Comparison of ENCODE assay signal across 9 cellular contexts in genomic region chr12:89051065-89051677, GRCh38.
DNase-seq lines count a peak whose midpoint lies in the region; ATAC-seq, FAIRE-seq and TF ChIP-seq lines count a peak whose summit lies in the region.
"Had no signal": no experiment of that assay in that cellular context is flagged by ENCODE, and none has a peak within 500 bp of the region (broad histone marks: within the 10 kb centered on the region; RNA-seq: fewer than 3 reads in every experiment).

No MANE protein-coding gene starts in this region.

- no peak overlapping the region for H3K4me3 Mint-ChIP-seq in chondrocyte (ENCODE audit: unreplicated experiment)

- H3K27ac Mint-ChIP-seq in chondrocyte (ENCODE audit: unreplicated experiment): no peak overlapping the region

- no peaks in the 10 kb centered on the region for H3K27me3 ChIP-seq in NT2/D1 (ENCODE audit: insufficient read depth, insufficient read length)
- H3K27me3 ChIP-seq: BLaER1 had no signal

- no peaks in the 10 kb centered on the region for H3K36me3 ChIP-seq in NT2/D1 (ENCODE audit: insufficient read depth, insufficient read length, low read length)
- H3K36me3 ChIP-seq: BLaER1 had no signal

- H3K4me1 Mint-ChIP-seq in chondrocyte (ENCODE audit: low read depth): no peaks in the 10 kb centered on the region

- DNase-seq in NCI-H1436 (lab: John Stamatoyannopoulos, UW) (peak; percentile 23), NCI-H1436 treated with DMSO at 0.1 percent for 48 hours (lab: John Stamatoyannopoulos, UW) (no peak), HTR-8/SVneo (ENCODE audit: insufficient read length, low spot score) (peak; percentile 40), NT2/D1 (ENCODE audit: low read depth, low spot score) (peak; percentile 59), chondrocyte (ENCODE audit: low spot score) (no peak), left lobe of liver (ENCODE audit: low spot score) (no peak), ureter (ENCODE audit: low spot score) (peak; percentile 44)

- no peaks in the 10 kb centered on the region for H3K27me3 Mint-ChIP-seq in chondrocyte (ENCODE audit: low read depth)

- H3K36me3 Mint-ChIP-seq in chondrocyte (ENCODE audit: low read depth): no peaks in the 10 kb centered on the region

- TF ChIP-seq CTCF in chondrocyte (IDR thresholded peaks at IDR 0.05): peak; percentile 98

- no peak overlapping the region for H3K9ac ChIP-seq in NT2/D1 (ENCODE audit: insufficient read length, low read depth)
- H3K9ac ChIP-seq: BLaER1 had no signal

- peaks cover 7% of the 10 kb centered on the region for H3K9me3 Mint-ChIP-seq in chondrocyte (ENCODE audit: low read depth)

- ATAC-seq in GM19463 (IDR thresholded peaks at IDR 0.05; ENCODE audit: unreplicated experiment) (peak; percentile 73), left lobe of liver (peak; percentile 93)

- peaks cover 14% of the 10 kb centered on the region; the same call in 1 of the 2 replicates for H3K9me3 ChIP-seq in NT2/D1 (ENCODE audit: insufficient read depth, low read length)

- H3K4me3 ChIP-seq in NT2/D1 (ENCODE audit: insufficient read length, low read depth): no peak overlapping the region
- H3K4me3 ChIP-seq: BLaER1 had no signal

- H3K4me1 ChIP-seq in NT2/D1 (ENCODE audit: insufficient read depth, insufficient read length): no peaks in the 10 kb centered on the region
- H3K4me1 ChIP-seq: BLaER1 had no signal

- FAIRE-seq in HTR-8/SVneo (lab: Jason Lieb, UNC): no peak

Comparison
In these comparisons a context has a peak if more than half of its experiments do, and no peak if none do; other contexts are left out.
1. DNase-seq: peak in NCI-H1436 (single experiment), HTR-8/SVneo (single experiment), NT2/D1 (single experiment) and ureter (single experiment); none in NCI-H1436 treated with DMSO at 0.1 percent for 48 hours (single experiment), chondrocyte (single experiment) and left lobe of liver (single experiment).